ENCODE assay signal across 8 cellular contexts in genomic region chr7:23470290-23471089, GRCh38. TPM values are rescaled to one million over a fixed set of nuclear protein-coding genes. Genes with fewer than 3 reads are reported as not detected.
DNase-seq lines count a peak whose midpoint lies in the region; ATAC-seq, FAIRE-seq and TF ChIP-seq lines count a peak whose summit lies in the region.

Gene IGF2BP3 (minus strand): TSS chr7:23470491. CDS start chr7:23470110, 381 bp downstream.

- peaks cover 12% of the 10 kb centered on the region for H3F3A ChIP-seq in OCI-LY1 (ENCODE audit: insufficient read depth, low read length)

- H3K4me2 ChIP-seq in OCI-LY1 (ENCODE audit: low read length) = peak within 1 kb of the TSS; percentile 81

- peak within 1 kb of the TSS; percentile 99 for H3K27ac ChIP-seq in OCI-LY1 (ENCODE audit: low read depth, low read length, poor library complexity, severe bottlenecking)

- no peak within 1 kb of the TSS for H2AFZ ChIP-seq in OCI-LY1 (ENCODE audit: low read length)

- peaks cover 2% of the 10 kb centered on the region; the same call in 1 of the 2 replicates for H3K36me3 ChIP-seq in GM06990 (ENCODE audit: control insufficient read depth, insufficient read depth, low read length)
- H3K36me3 ChIP-seq in OCI-LY1 (ENCODE audit: insufficient read depth, low read length) = peaks cover 8% of the 10 kb centered on the region; the same call in 1 of the 2 replicates

- TF ChIP-seq CTCF in GM06990 (IDR thresholded peaks at IDR 0.05; ENCODE audit: insufficient read depth, low read length, poor library complexity, severe bottlenecking) (no peak), OCI-LY1 (IDR thresholded peaks at IDR 0.05; ENCODE audit: low read length) (0 out of 2 replicates have a peak, but pooled peaks have one; percentile 9)

- H3K9me2 ChIP-seq in OCI-LY1 (ENCODE audit: low read depth, low read length) = no peaks in the 10 kb centered on the region

- H3K79me2 ChIP-seq in OCI-LY1 (ENCODE audit: insufficient read depth, low read length) = peaks cover 62% of the 10 kb centered on the region

- ATAC-seq in stimulated activated naive CD8-positive, alpha-beta T cell treated with anti-CD3 and anti-CD28 coated beads, Interleukin-15, Interleukin-2, amounts not matched to agents 100 U/mL and 50 U/mL, for 24 hours = peak; percentile 36
- no peak for ATAC-seq in left lobe of liver
- no peak for ATAC-seq in HG02981 (IDR thresholded peaks at IDR 0.05; ENCODE audit: unreplicated experiment)

- H3K27me3 ChIP-seq in GM06990 (replicated peaks; ENCODE audit: control insufficient read depth, insufficient read depth, low read length) (no peaks in the 10 kb centered on the region), OCI-LY1 (ENCODE audit: insufficient read depth, low read length) (no peaks in the 10 kb centered on the region)

- H4K20me1 ChIP-seq in OCI-LY1 (ENCODE audit: insufficient read depth, low read length) = no peaks in the 10 kb centered on the region

- H3K4me3 ChIP-seq in GM06990 (replicated peaks; ENCODE audit: low read depth, low read length) (peak within 1 kb of the TSS; percentile 90), OCI-LY1 (ENCODE audit: low read depth, low read length, poor library complexity, severe bottlenecking) (peak within 1 kb of the TSS; percentile 86)

- FAIRE-seq in HTR-8/SVneo (lab: Jason Lieb, UNC) = no peak

- H3K9ac ChIP-seq in OCI-LY1 (ENCODE audit: low read length) = peak within 1 kb of the TSS; percentile 98

- no peaks in the 10 kb centered on the region for H3K9me3 ChIP-seq in OCI-LY1 (ENCODE audit: low read length)

- DNase-seq in GM06990 (ENCODE audit: extremely low read depth, insufficient read length) (peak; percentile 83), HTR-8/SVneo (ENCODE audit: insufficient read length, low spot score) (peak; percentile 66), amniotic stem cell (lab: John Stamatoyannopoulos, UW) (peak; percentile 78), iPS-NIHi11 (ENCODE audit: low spot score) (peak; percentile 53), left lobe of liver (ENCODE audit: low spot score) (no peak)
- DNase-seq in stimulated activated naive CD8-positive, alpha-beta T cell treated with anti-CD3 and anti-CD28 coated beads, Interleukin-15, Interleukin-2, amounts not matched to agents 100 U/mL and 50 U/mL, for 24 hours = peak; percentile 54

- H3K4me1 ChIP-seq in OCI-LY1 (ENCODE audit: insufficient read depth, low read length, severe bottlenecking) = peaks cover 39% of the 10 kb centered on the region

RNA-seq across cellular contexts. Expression of gene IGF2BP3, which starts in this region (rescaled TPM):
- 0.78 TPM for total RNA-seq in left lobe of liver
